Comparison of ENCODE assay signal across 10 cellular contexts in genomic region chr6:29924731-29925130, GRCh38.
A peak's percentile ranks its signal among the peaks of the same experiment; 100 is the strongest.
DNase-seq lines count a peak whose midpoint lies in the region; ATAC-seq lines count a peak whose summit lies in the region.
"Had no signal": no experiment of that assay in that cellular context is flagged by ENCODE, and none has a peak within 500 bp of the region (broad histone marks: within the 10 kb centered on the region; RNA-seq: fewer than 3 reads in every experiment).

No MANE protein-coding gene starts in this region.

- ATAC-seq in HG02870 (IDR thresholded peaks at IDR 0.05; ENCODE audit: unreplicated experiment): no peak
- no peak for ATAC-seq in HG02885 (IDR thresholded peaks at IDR 0.05; ENCODE audit: poor library complexity, unreplicated experiment)

- H3K27ac ChIP-seq in epithelial cell of prostate: peak overlapping the region; percentile 93

- peak; percentile 64 for DNase-seq in stimulated activated CD4-positive, alpha-beta T cell treated with anti-CD3 and anti-CD28 coated beads, Interleukin-4, amount 100 ng/mL, for 24 hours
- DNase-seq in stimulated activated CD4-positive, alpha-beta T cell treated with anti-CD3 and anti-CD28 coated beads, Interleukin-4, amount 100 ng/mL, for 1 hour: no peak
- peak; percentile 35 for DNase-seq in activated CD4-positive, alpha-beta T cell treated with anti-CD3 and anti-CD28 coated beads, Interleukin-2, amount 50 U/mL, for 1 hour
- no peak for DNase-seq in epithelial cell of prostate (ENCODE audit: low read depth, low spot score)
- DNase-seq in NCI-H2107 treated with DMSO at 0.1 percent for 48 hours (lab: John Stamatoyannopoulos, UW; ENCODE audit: unreplicated experiment): no peak
- DNase-seq in iPS-NIHi11 (ENCODE audit: low spot score): no peak
- DNase-seq: C1 segment of cervical spinal cord, NCI-H748 treated with DMSO at 0.1 percent for 48 hours had no signal

Comparison
In these comparisons a context has a peak if more than half of its experiments do, and no peak if none do; other contexts are left out.
1. DNase-seq: peak in stimulated activated CD4-positive, alpha-beta T cell treated with anti-CD3 and anti-CD28 coated beads, Interleukin-4, amount 100 ng/mL, for 24 hours (single experiment) and activated CD4-positive, alpha-beta T cell treated with anti-CD3 and anti-CD28 coated beads, Interleukin-2, amount 50 U/mL, for 1 hour (single experiment); none in stimulated activated CD4-positive, alpha-beta T cell treated with anti-CD3 and anti-CD28 coated beads, Interleukin-4, amount 100 ng/mL, for 1 hour (single experiment), epithelial cell of prostate (single experiment), NCI-H2107 treated with DMSO at 0.1 percent for 48 hours (single experiment) and iPS-NIHi11 (single experiment).